Comparison of ENCODE assay signal across 21 cellular contexts in the genomic region with DNA sequence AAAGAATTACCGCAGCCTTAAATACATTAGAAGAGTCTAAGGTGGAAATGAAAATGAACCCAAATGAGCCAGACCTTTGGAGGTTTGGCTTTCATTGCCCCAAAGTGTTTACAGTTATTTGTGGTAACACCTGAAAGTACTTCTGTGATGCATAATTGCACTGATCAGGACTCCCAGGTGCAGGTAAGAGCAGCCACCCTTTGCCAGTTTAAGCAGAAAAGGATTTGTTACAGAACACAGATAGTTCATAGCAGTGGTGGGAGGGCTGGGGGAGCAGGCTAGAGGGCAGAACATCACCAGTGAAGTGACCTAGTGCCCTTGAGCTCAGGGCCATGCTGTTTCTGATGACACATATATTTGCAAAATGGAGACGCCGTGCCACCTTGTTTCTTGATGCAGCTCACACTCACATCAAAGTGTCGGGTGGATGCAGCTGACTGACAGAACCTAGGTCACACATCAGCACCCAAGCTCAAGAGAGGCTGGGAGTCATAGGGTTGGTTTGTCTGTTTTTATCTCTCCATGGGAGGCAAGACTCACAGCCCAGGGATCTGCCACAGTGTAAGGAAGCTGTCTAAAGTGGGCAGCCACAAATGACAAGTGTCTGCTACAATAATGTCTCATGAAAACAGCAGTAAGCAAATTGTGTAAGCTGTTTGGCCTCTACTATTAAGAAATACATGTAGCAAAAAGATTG. TPM values are rescaled to one million over a fixed set of nuclear protein-coding genes. Genes with fewer than 3 reads are reported as not detected.
A peak's percentile ranks its signal among the peaks of the same experiment; 100 is the strongest.
DNase-seq lines count a peak whose midpoint lies in the region; ATAC-seq and TF ChIP-seq lines count a peak whose summit lies in the region.
"Had no signal": no experiment of that assay in that cellular context is flagged by ENCODE, and none has a peak within 500 bp of the region (broad histone marks: within the 10 kb centered on the region; RNA-seq: fewer than 3 reads in every experiment).

No MANE protein-coding gene starts in this region.

- peaks cover 16% of the 10 kb centered on the region for H3K4me1 Mint-ChIP-seq in nephron progenitor cell
- H3K4me1 Mint-ChIP-seq: stimulated activated naive CD8-positive, alpha-beta T cell treated with anti-CD3 and anti-CD28 coated beads, Interleukin-15, amount 100 ng/mL, for 72 hours had no signal

- H3K27me3 Mint-ChIP-seq in nephron progenitor cell (ENCODE audit: low read depth, poor library complexity): no peaks in the 10 kb centered on the region
- H3K27me3 Mint-ChIP-seq: stimulated activated naive CD8-positive, alpha-beta T cell treated with anti-CD3 and anti-CD28 coated beads, Interleukin-15, amount 100 ng/mL, for 72 hours had no signal

- intact Hi-C loops in OCI-LY7 (cut with micrococcal nuclease; ENCODE audit: unreplicated experiment): no loop called here
- intact Hi-C loops in heart left ventricle (cut with DNase I): no loop called here

- TF ChIP-seq CTCF in OCI-LY7 (conservative IDR thresholded peaks at IDR 0.05; ENCODE audit: low read length): no peak
- TF ChIP-seq CTCF in nephron progenitor cell (IDR thresholded peaks at IDR 0.05): no peak
- no peak for TF ChIP-seq CTCF in heart left ventricle (IDR thresholded peaks at IDR 0.05)

- peak; percentile 51 for ATAC-seq in HG02981 (IDR thresholded peaks at IDR 0.05; ENCODE audit: unreplicated experiment)
- ATAC-seq in heart left ventricle: no peak
- no peak for ATAC-seq in HG02678 (IDR thresholded peaks at IDR 0.05; ENCODE audit: unreplicated experiment)
- ATAC-seq: stimulated activated naive CD8-positive, alpha-beta T cell treated with anti-CD3 and anti-CD28 coated beads, Interleukin-15, amount 100 ng/mL, for 72 hours; upper lobe of right lung had no signal

- H3K27ac ChIP-seq in OCI-LY7 (ENCODE audit: low read depth, low read length, poor library complexity, severe bottlenecking): no peak overlapping the region
- H3K27ac ChIP-seq in heart left ventricle: no peak overlapping the region
- H3K27ac ChIP-seq: 22Rv1, neutrophil, SJCRH30, upper lobe of right lung had no signal

- no peak for TF ChIP-seq POLR2A in heart left ventricle (IDR thresholded peaks at IDR 0.05)

- H3K36me3 ChIP-seq in OCI-LY7 (ENCODE audit: insufficient read depth, low read length): no peaks in the 10 kb centered on the region
- no peaks in the 10 kb centered on the region for H3K36me3 ChIP-seq in heart left ventricle
- H3K36me3 ChIP-seq: BE2C, neutrophil, SJCRH30, upper lobe of right lung had no signal

- H3K27ac Mint-ChIP-seq in nephron progenitor cell: peak overlapping the region; percentile 85
- H3K27ac Mint-ChIP-seq: stimulated activated naive CD8-positive, alpha-beta T cell treated with anti-CD3 and anti-CD28 coated beads, Interleukin-15, amount 100 ng/mL, for 72 hours had no signal

- no peaks in the 10 kb centered on the region for H3K27me3 ChIP-seq in heart left ventricle
- H3K27me3 ChIP-seq: BE2C, neutrophil, SJCRH30, upper lobe of right lung had no signal

- no peaks in the 10 kb centered on the region for H3K79me2 ChIP-seq in OCI-LY7 (ENCODE audit: insufficient read depth, low read depth, low read length)

- no peaks in the 10 kb centered on the region for H3K36me3 Mint-ChIP-seq in nephron progenitor cell (ENCODE audit: low read depth)

- no peaks in the 10 kb centered on the region for H3K9me2 ChIP-seq in OCI-LY7 (ENCODE audit: insufficient read depth, low read length)

- POLR2A ChIA-PET in OCI-LY7 (lab: Charles Lee): interaction anchor here (1.0 kb wide), 1 partner anchor 9 kb away, joined by 3 read pairs; no protein-coding TSS in a partner anchor

- H3K4me3 ChIP-seq in OCI-LY7 (ENCODE audit: low read depth, low read length, poor library complexity, severe bottlenecking) (no peak overlapping the region), heart left ventricle (no peak overlapping the region)
- H3K4me3 ChIP-seq: SJCRH30, upper lobe of right lung had no signal

- BruUV-seq in OCI-LY7 (replicated peaks; lab: Mats Ljungman, UMichigan): no TSS peak

- 59 to 68% (median 65%) methylated on average over 4 of the region's 4 CpGs for WGBS in heart left ventricle, 4 donors

- CTCF ChIA-PET in OCI-LY7 (lab: Charles Lee; ENCODE audit: unreplicated experiment): no interaction called here

- no peaks in the 10 kb centered on the region for H3K9me3 Mint-ChIP-seq in nephron progenitor cell
- H3K9me3 Mint-ChIP-seq: stimulated activated naive CD8-positive, alpha-beta T cell treated with anti-CD3 and anti-CD28 coated beads, Interleukin-15, amount 100 ng/mL, for 72 hours had no signal

- no peak overlapping the region for H2AFZ ChIP-seq in OCI-LY7 (ENCODE audit: low read length)

- peak; percentile 12 for DNase-seq in DMS79 treated with DMSO at 0.1 percent for 48 hours (lab: John Stamatoyannopoulos, UW)
- DNase-seq in DMS79 (lab: John Stamatoyannopoulos, UW): no peak
- peak; percentile 5 for DNase-seq in OCI-LY7 (ENCODE audit: low spot score)
- DNase-seq in nephron progenitor cell: no peak
- DNase-seq in heart left ventricle: no peak
- no peak for DNase-seq in mucosa of gallbladder (ENCODE audit: low spot score)
- DNase-seq: activated CD4-positive, alpha-beta T cell treated with anti-CD3 and anti-CD28 coated beads for 1 hour; activated gamma-delta T cell; anterior cingulate cortex; BE2C; effector CD8-positive, alpha-beta T cell; islet precursor cell; mesendoderm; NCI-H1694; SJCRH30; stimulated activated naive CD8-positive, alpha-beta T cell treated with anti-CD3 and anti-CD28 coated beads, Interleukin-15, amount 100 ng/mL, for 72 hours; upper lobe of right lung had no signal

- H4K20me1 ChIP-seq in OCI-LY7 (ENCODE audit: insufficient read depth, low read length): no peaks in the 10 kb centered on the region

- no peak overlapping the region for H3K4me3 Mint-ChIP-seq in nephron progenitor cell
- H3K4me3 Mint-ChIP-seq: stimulated activated naive CD8-positive, alpha-beta T cell treated with anti-CD3 and anti-CD28 coated beads, Interleukin-15, amount 100 ng/mL, for 72 hours had no signal

- H3K9me3 ChIP-seq in OCI-LY7 (ENCODE audit: low read length) (no peaks in the 10 kb centered on the region), heart left ventricle (no peaks in the 10 kb centered on the region)
- H3K9me3 ChIP-seq: BE2C, neutrophil, SJCRH30, upper lobe of right lung had no signal

- H3K4me2 ChIP-seq in OCI-LY7 (ENCODE audit: low read length): no peak overlapping the region

- no peaks in the 10 kb centered on the region for H3K4me1 ChIP-seq in OCI-LY7 (ENCODE audit: insufficient read depth, low read length, poor library complexity, severe bottlenecking)
- H3K4me1 ChIP-seq in heart left ventricle: peaks cover 0 to 31% (median 19%) of the 10 kb centered on the region in 12 donors
- H3K4me1 ChIP-seq: SJCRH30, upper lobe of right lung had no signal

RNA-seq across cellular contexts. Expression of gene NEK11, which starts 49.1 kb away (rescaled TPM):
- total RNA-seq in OCI-LY7 (2014; rRNA removed; shearing (Covaris generic)): 0.15 and 0.47 TPM in 2 replicates
- 1.2 and 1.5 TPM in 2 replicates for total RNA-seq in OCI-LY7 (2022)
- total RNA-seq in heart left ventricle: 1 to 10 TPM; 1.5 to 4.3 (median 2.1) TPM
- 1 to 10 TPM in 1 of 2 donors, under 1 TPM in 1; 0.38 to 1.7 TPM for polyA plus RNA-seq in heart left ventricle
- 10.9 TPM for total RNA-seq in mucosa of gallbladder

RNA-seq across cellular contexts. Expression of gene ASTE1, which starts 49.2 kb away (rescaled TPM):
- total RNA-seq in OCI-LY7 (2014; rRNA removed; shearing (Covaris generic)): 8.2 and 14.2 TPM in 2 replicates
- total RNA-seq in OCI-LY7 (2022): 11.0 and 11.7 TPM in 2 replicates
- total RNA-seq in heart left ventricle: 1 to 10 TPM; 1.9 to 5.7 (median 3.1) TPM
- polyA plus RNA-seq in heart left ventricle: 1 to 10 TPM; 1.4 to 3.4 TPM
- total RNA-seq in mucosa of gallbladder: 6.0 TPM

Comparison
In these comparisons a context has a peak if more than half of its experiments do, and no peak if none do; other contexts are left out.
1. DNase-seq: peak in DMS79 treated with DMSO at 0.1 percent for 48 hours (single experiment) and OCI-LY7 (single experiment); none in DMS79 (single experiment), nephron progenitor cell (single experiment), heart left ventricle (0 of 5) and mucosa of gallbladder (single experiment).